In the genomic region with DNA sequence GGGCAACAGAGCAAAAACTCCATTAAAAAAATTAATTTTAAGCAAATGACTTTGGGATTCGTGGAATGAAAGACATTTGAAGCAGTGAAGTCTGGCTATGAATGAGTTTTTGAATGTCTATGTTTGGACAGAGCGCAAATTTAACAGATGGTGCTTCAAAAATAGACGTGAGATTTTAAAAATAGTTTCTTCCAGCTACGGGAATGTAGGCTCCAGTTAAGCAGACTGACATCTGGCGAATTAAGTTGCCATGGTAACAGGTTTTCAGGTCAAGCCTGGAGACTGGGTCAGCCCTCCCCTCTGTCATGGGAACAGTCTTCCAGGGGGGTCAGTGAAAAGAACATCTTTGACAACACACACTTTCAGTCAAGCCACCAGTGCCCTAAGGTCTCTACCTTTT, we compare ENCODE assay signal across 1 cellular context.
TF ChIP-seq lines count a peak whose summit lies in the region.

No MANE protein-coding gene starts in this region.

TF ChIP-seq in IMR-90, 13 proteins besides CTCF, POLR2A, EP300 and RAD21:
- TF ChIP-seq SMC3 (IDR thresholded peaks at IDR 0.05; ENCODE audit: low read depth, low read length): no peak
- TF ChIP-seq MAZ (IDR thresholded peaks at IDR 0.05; ENCODE audit: borderline replicate concordance, low read depth, low read length): no peak
- no peak for TF ChIP-seq FOS (IDR thresholded peaks at IDR 0.05; ENCODE audit: low read depth, low read length)
- TF ChIP-seq CHD1 (IDR thresholded peaks at IDR 0.05; ENCODE audit: low read depth, low read length): no peak
- TF ChIP-seq RFX5 (IDR thresholded peaks at IDR 0.05; ENCODE audit: low read depth, low read length): no peak
- no peak for TF ChIP-seq NFE2L2 (IDR thresholded peaks at IDR 0.05; ENCODE audit: low read depth, low read length)
- TF ChIP-seq MXI1 (IDR thresholded peaks at IDR 0.05; ENCODE audit: borderline replicate concordance, low read depth, low read length): no peak
- TF ChIP-seq MAFK (IDR thresholded peaks at IDR 0.05; ENCODE audit: low read depth, low read length): no peak
- TF ChIP-seq CEBPB (IDR thresholded peaks at IDR 0.05; ENCODE audit: low read depth, low read length): no peak
- TF ChIP-seq BHLHE40 (IDR thresholded peaks at IDR 0.05; ENCODE audit: low read depth, low read length): no peak
- no peak for TF ChIP-seq RCOR1 (IDR thresholded peaks at IDR 0.05; ENCODE audit: insufficient replicate concordance, low read length)
